In the genomic region with DNA sequence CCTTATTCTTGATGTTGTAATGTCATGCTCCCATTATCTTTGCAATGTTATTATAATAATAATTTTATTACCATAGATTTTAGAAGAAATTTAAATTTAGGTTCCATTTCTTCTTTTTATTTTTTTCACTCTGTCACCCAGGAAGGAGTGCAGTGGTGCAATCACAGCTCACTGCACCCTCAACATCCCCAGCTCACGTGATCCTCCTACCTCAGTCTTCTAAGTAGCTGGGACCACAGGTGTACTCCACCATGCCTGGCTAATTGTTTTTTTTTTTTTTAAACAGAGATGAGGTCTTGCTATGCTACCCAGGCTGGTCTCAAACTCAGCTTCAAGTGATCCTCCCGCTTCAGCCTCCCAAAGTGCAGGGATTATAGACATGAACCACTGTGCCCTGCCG, we compare ENCODE assay signal across 20 cellular contexts.
"Had no signal": no experiment of that assay in that cellular context is flagged by ENCODE, and none has a peak within 500 bp of the region (broad histone marks: within the 10 kb centered on the region; RNA-seq: fewer than 3 reads in every experiment).

No MANE protein-coding gene starts in this region.

- H3K27ac ChIP-seq: coronary artery, dorsolateral prefrontal cortex, esophagus muscularis mucosa, foreskin keratinocyte, gastroesophageal sphincter, heart left ventricle, hepatocyte, left lung, lower lobe of right lung had no signal

- ATAC-seq: foreskin keratinocyte; gastroesophageal sphincter; heart left ventricle; left cardiac atrium; left lung; left ventricle myocardium superior; lower lobe of right lung; naive thymus-derived CD8-positive, alpha-beta T cell had no signal

- H3K27ac Mint-ChIP-seq: immature natural killer cell had no signal

- H3K4me1 ChIP-seq: foreskin keratinocyte had no signal

- H3K9me3 ChIP-seq: esophagus muscularis mucosa, gastroesophageal sphincter, heart left ventricle, left lung, lower lobe of right lung had no signal

- H3K27me3 ChIP-seq: dorsolateral prefrontal cortex, esophagus muscularis mucosa, foreskin keratinocyte, gastroesophageal sphincter, heart left ventricle, hepatocyte, left lung had no signal

- H3K4me3 ChIP-seq: coronary artery, dorsolateral prefrontal cortex, esophagus muscularis mucosa, gastroesophageal sphincter, heart left ventricle, hepatocyte, left lung, lower lobe of right lung had no signal

- H3K4me2 ChIP-seq: hepatocyte had no signal

- H3K4me3 Mint-ChIP-seq: immature natural killer cell had no signal

- H3K27me3 Mint-ChIP-seq: naive thymus-derived CD8-positive, alpha-beta T cell had no signal

- DNase-seq: dermis blood vessel endothelial cell; dorsolateral prefrontal cortex; effector CD4-positive, alpha-beta T cell; effector memory CD4-positive, alpha-beta T cell; foreskin keratinocyte; heart left ventricle; hypothalamus; immature natural killer cell; islet precursor cell; left cardiac atrium; left lung; left ventricle myocardium superior; lower lobe of right lung; mesendoderm; midbrain; naive thymus-derived CD8-positive, alpha-beta T cell had no signal

- H2AFZ ChIP-seq: hepatocyte had no signal

- H3K9me3 Mint-ChIP-seq: immature natural killer cell had no signal
